In genomic region chr17:69581061-69581955, GRCh38 we compare ENCODE assay signal across 8 cellular contexts.
DNase-seq lines count a peak whose midpoint lies in the region; ATAC-seq and TF ChIP-seq lines count a peak whose summit lies in the region.

No MANE protein-coding gene starts in this region.

- intact Hi-C loops in ascending aorta (cut with DNase I): no loop called here

- TF ChIP-seq CTCF in GM13976 (IDR thresholded peaks at IDR 0.05; ENCODE audit: borderline replicate concordance, control extremely low read depth, extremely low read depth, insufficient read depth, missing control alignments) (no peak), epithelial cell of proximal tubule (conservative IDR thresholded peaks at IDR 0.05; ENCODE audit: low read depth, low read length) (no peak), ascending aorta (IDR thresholded peaks at IDR 0.05) (no peak)

- H3K4me3 ChIP-seq in Jurkat, Clone E6-1 (ENCODE audit: low read length): no peak overlapping the region
- peak overlapping the region; percentile 48 for H3K4me3 ChIP-seq in epithelial cell of proximal tubule (ENCODE audit: low read depth, low read length)
- no peak overlapping the region for H3K4me3 ChIP-seq in ascending aorta

- H3K36me3 ChIP-seq in ascending aorta: no peaks in the 10 kb centered on the region

- ATAC-seq in GM21515 (IDR thresholded peaks at IDR 0.05; ENCODE audit: unreplicated experiment): peak; percentile 78

- no peaks in the 10 kb centered on the region for H3K27me3 ChIP-seq in ascending aorta

- H3K4me1 ChIP-seq in ascending aorta: no peaks in the 10 kb centered on the region

- no peak overlapping the region for H3K27ac ChIP-seq in ascending aorta

- in situ Hi-C loops in GM13976 (cut with MboI; ENCODE audit: low sequenced_read_pairs, unreplicated experiment): no loop called here

- DNase-seq in GM13976 (ENCODE audit: low spot score) (peak; percentile 37), epithelial cell of proximal tubule (ENCODE audit: low read depth) (no peak), NCI-H2196 treated with DMSO at 0.1 percent for 48 hours (lab: John Stamatoyannopoulos, UW; ENCODE audit: unreplicated experiment) (no peak), ascending aorta (ENCODE audit: low spot score in 2 of 2) (no peak), inferior parietal cortex (ENCODE audit: extremely low spot score) (no peak), NCI-H774 (lab: John Stamatoyannopoulos, UW) (no peak)
- peak; percentile 45 for DNase-seq in Jurkat, Clone E6-1 (ENCODE audit: low read depth, low spot score)

- H3K9me3 ChIP-seq in ascending aorta: no peaks in the 10 kb centered on the region

Comparison
In these comparisons a context has a peak if more than half of its experiments do, and no peak if none do; other contexts are left out.
1. DNase-seq: peak in GM13976 (single experiment) and Jurkat, Clone E6-1 (single experiment); none in epithelial cell of proximal tubule (single experiment), NCI-H2196 treated with DMSO at 0.1 percent for 48 hours (single experiment), ascending aorta (0 of 2), inferior parietal cortex (single experiment) and NCI-H774 (single experiment).